ENCODE assay signal across 2 cellular contexts in genomic region chr16:85383836-85384825, GRCh38.
TF ChIP-seq lines count a peak whose summit lies in the region.

No MANE protein-coding gene starts in this region.

TF ChIP-seq in H1, 55 proteins besides CTCF, POLR2A, EP300 and RAD21:
- TF ChIP-seq, protein P1, sequence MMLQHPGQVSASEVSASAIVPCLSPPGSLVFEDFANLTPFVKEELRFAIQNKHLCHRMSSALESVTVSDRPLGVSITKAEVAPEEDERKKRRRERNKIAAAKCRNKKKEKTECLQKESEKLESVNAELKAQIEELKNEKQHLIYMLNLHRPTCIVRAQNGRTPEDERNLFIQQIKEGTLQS (IDR thresholded peaks at IDR 0.05; ENCODE audit: insufficient read depth, low read depth, low read length), result no peak
- no peak for TF ChIP-seq POLR2AphosphoS5 (IDR thresholded peaks at IDR 0.05; ENCODE audit: low read depth, low read length)
- TF ChIP-seq TCF12 (IDR thresholded peaks at IDR 0.05; ENCODE audit: low read depth, low read length), result no peak
- no peak for TF ChIP-seq ASH2L (IDR thresholded peaks at IDR 0.05; ENCODE audit: low read length)

TF ChIP-seq in GM12891, 5 proteins besides CTCF, POLR2A, EP300 and RAD21 (continued from another document):
- no peak for TF ChIP-seq POU2F2 (IDR thresholded peaks at IDR 0.05; ENCODE audit: low read depth, low read length)
- TF ChIP-seq TAF1 (IDR thresholded peaks at IDR 0.05; ENCODE audit: low read depth, low read length), result no peak
- no peak for TF ChIP-seq POLR2AphosphoS5 (IDR thresholded peaks at IDR 0.05; ENCODE audit: low read depth, low read length)
